ENCODE assay signal across 1 cellular context in the genomic region with DNA sequence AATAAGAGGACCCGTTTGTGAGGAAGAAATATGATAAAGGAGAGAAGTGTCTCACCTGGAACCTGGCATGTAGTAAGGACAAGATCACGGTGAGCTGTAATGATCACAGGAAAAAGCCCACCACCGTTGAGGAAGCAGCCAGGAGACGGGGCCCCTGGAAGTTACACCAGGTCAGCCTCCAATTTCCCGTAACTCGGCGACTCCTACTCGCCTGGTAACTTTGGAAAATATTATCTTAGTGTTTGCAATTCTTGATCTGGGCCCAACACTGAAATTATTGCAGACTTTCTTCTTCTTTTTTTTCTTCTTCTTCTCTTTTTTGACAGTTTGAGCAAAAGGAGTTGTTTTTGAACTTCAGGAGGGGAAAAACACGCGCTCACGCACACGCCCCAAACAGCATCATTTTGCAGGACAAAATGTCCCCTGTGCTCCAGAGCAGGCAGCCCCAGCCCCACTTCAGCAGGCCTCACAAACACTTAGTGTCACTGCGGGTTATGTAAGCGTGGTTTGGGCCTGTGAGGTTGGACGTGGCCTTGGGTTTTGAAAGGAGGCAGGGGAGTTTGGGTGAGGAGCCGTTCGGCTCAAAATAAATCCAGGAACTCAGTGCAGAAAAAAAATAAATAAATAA.
A peak's percentile ranks its signal among the peaks of the same experiment; 100 is the strongest.
TF ChIP-seq lines count a peak whose summit lies in the region.

No MANE protein-coding gene starts in this region.

TF ChIP-seq in K562, 482 proteins besides CTCF, POLR2A, EP300 and RAD21:
- TF ChIP-seq TGIF2 (CRISPR knock-in tag; IDR thresholded peaks at IDR 0.05) (no peak), RBM25 (IDR thresholded peaks at IDR 0.05; ENCODE audit: low read depth, low read length, severe bottlenecking) (peak; percentile 10)
TF ChIP-seq in K562: peak in this region for 1.
